1 cellular context compared by ENCODE assay signal in genomic region chr4:138841341-138841740, GRCh38.
TF ChIP-seq lines count a peak whose summit lies in the region.

No MANE protein-coding gene starts in this region.

TF ChIP-seq in GM23338, 12 proteins besides CTCF, POLR2A, EP300 and RAD21 (continued from another document):
- no peak for TF ChIP-seq REST (IDR thresholded peaks at IDR 0.05; ENCODE audit: unreplicated experiment)
- TF ChIP-seq EZH2 (IDR thresholded peaks at IDR 0.05; ENCODE audit: low read depth, unreplicated experiment) = no peak
- TF ChIP-seq JUNB (IDR thresholded peaks at IDR 0.05; ENCODE audit: unreplicated experiment) = no peak
- no peak for TF ChIP-seq POLR2AphosphoS5 (IDR thresholded peaks at IDR 0.05; ENCODE audit: low read depth)
